In genomic region chr2:40543381-40543780, GRCh38 we compare ENCODE assay signal across 1 cellular context.
TF ChIP-seq lines count a peak whose summit lies in the region.

No MANE protein-coding gene starts in this region.

TF ChIP-seq in GM23338, 12 proteins besides CTCF, POLR2A, EP300 and RAD21 (continued from another document):
- TF ChIP-seq, protein P1, sequence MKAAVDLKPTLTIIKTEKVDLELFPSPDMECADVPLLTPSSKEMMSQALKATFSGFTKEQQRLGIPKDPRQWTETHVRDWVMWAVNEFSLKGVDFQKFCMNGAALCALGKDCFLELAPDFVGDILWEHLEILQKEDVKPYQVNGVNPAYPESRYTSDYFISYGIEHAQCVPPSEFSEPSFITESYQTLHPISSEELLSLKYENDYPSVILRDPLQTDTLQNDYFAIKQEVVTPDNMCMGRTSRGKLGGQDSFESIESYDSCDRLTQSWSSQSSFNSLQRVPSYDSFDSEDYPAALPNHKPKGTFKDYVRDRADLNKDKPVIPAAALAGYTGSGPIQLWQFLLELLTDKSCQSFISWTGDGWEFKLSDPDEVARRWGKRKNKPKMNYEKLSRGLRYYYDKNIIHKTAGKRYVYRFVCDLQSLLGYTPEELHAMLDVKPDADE (IDR thresholded peaks at IDR 0.05) = no peak
- no peak for TF ChIP-seq ZNF462 (CRISPR knock-in tag; IDR thresholded peaks at IDR 0.05)
- TF ChIP-seq EZH2 (IDR thresholded peaks at IDR 0.05; ENCODE audit: low read depth, unreplicated experiment) = no peak
- no peak for TF ChIP-seq EZH2phosphoT487 (IDR thresholded peaks at IDR 0.05; ENCODE audit: unreplicated experiment)
- no peak for TF ChIP-seq ZNF331 (CRISPR knock-in tag; IDR thresholded peaks at IDR 0.05; ENCODE audit: low read depth)
- no peak for TF ChIP-seq NANOG (IDR thresholded peaks at IDR 0.05; ENCODE audit: borderline replicate concordance)
- no peak for TF ChIP-seq ZNF114 (CRISPR knock-in tag; IDR thresholded peaks at IDR 0.05)
- TF ChIP-seq REST (IDR thresholded peaks at IDR 0.05; ENCODE audit: unreplicated experiment) = no peak
TF ChIP-seq in GM23338: peak in this region for 0.
